2 cellular contexts compared by ENCODE assay signal in genomic region chr11:3879216-3879966, GRCh38.
TF ChIP-seq lines count a peak whose summit lies in the region.

No MANE protein-coding gene starts in this region.

TF ChIP-seq in HepG2, 621 proteins besides CTCF, POLR2A, EP300 and RAD21:
- no peak for TF ChIP-seq ZNF562 (CRISPR knock-in tag; IDR thresholded peaks at IDR 0.05; ENCODE audit: borderline replicate concordance)
- TF ChIP-seq ZNF710 (CRISPR knock-in tag; IDR thresholded peaks at IDR 0.05; ENCODE audit: borderline replicate concordance) = no peak
- no peak for TF ChIP-seq ZFP36L2 (CRISPR knock-in tag; IDR thresholded peaks at IDR 0.05)
- no peak for TF ChIP-seq ZNF430 (CRISPR knock-in tag; IDR thresholded peaks at IDR 0.05)
- TF ChIP-seq ZNF18 (CRISPR knock-in tag; IDR thresholded peaks at IDR 0.05; ENCODE audit: insufficient replicate concordance) = peak; percentile 10
- TF ChIP-seq ZNF7 (CRISPR knock-in tag; IDR thresholded peaks at IDR 0.05) = no peak
- TF ChIP-seq ATF5 (CRISPR knock-in tag; IDR thresholded peaks at IDR 0.05; ENCODE audit: low read depth) = no peak
- no peak for TF ChIP-seq ZBED4 (CRISPR knock-in tag; IDR thresholded peaks at IDR 0.05; ENCODE audit: borderline replicate concordance)
- TF ChIP-seq ZBTB34 (CRISPR knock-in tag; IDR thresholded peaks at IDR 0.05) = no peak
- no peak for TF ChIP-seq HNF4G (IDR thresholded peaks at IDR 0.05; ENCODE audit: borderline replicate concordance, low read depth, low read length)
- 0 out of 2 replicates have a peak, but pooled peaks have one; percentile 13 for TF ChIP-seq HNF4G (CRISPR knock-in tag; IDR thresholded peaks at IDR 0.05; ENCODE audit: borderline replicate concordance, low read depth)

TF ChIP-seq in GM23338, 12 proteins besides CTCF, POLR2A, EP300 and RAD21:
- TF ChIP-seq STAT1 (IDR thresholded peaks at IDR 0.05; ENCODE audit: unreplicated experiment) (no peak), ZNF462 (CRISPR knock-in tag; IDR thresholded peaks at IDR 0.05) (no peak), JUNB (IDR thresholded peaks at IDR 0.05; ENCODE audit: unreplicated experiment) (no peak), NANOG (IDR thresholded peaks at IDR 0.05; ENCODE audit: borderline replicate concordance) (no peak), POLR2AphosphoS5 (IDR thresholded peaks at IDR 0.05; ENCODE audit: low read depth) (no peak), EZH2 (IDR thresholded peaks at IDR 0.05; ENCODE audit: low read depth, unreplicated experiment) (no peak), ETS1 (IDR thresholded peaks at IDR 0.05) (no peak)
